ENCODE assay signal across 8 cellular contexts in the genomic region with DNA sequence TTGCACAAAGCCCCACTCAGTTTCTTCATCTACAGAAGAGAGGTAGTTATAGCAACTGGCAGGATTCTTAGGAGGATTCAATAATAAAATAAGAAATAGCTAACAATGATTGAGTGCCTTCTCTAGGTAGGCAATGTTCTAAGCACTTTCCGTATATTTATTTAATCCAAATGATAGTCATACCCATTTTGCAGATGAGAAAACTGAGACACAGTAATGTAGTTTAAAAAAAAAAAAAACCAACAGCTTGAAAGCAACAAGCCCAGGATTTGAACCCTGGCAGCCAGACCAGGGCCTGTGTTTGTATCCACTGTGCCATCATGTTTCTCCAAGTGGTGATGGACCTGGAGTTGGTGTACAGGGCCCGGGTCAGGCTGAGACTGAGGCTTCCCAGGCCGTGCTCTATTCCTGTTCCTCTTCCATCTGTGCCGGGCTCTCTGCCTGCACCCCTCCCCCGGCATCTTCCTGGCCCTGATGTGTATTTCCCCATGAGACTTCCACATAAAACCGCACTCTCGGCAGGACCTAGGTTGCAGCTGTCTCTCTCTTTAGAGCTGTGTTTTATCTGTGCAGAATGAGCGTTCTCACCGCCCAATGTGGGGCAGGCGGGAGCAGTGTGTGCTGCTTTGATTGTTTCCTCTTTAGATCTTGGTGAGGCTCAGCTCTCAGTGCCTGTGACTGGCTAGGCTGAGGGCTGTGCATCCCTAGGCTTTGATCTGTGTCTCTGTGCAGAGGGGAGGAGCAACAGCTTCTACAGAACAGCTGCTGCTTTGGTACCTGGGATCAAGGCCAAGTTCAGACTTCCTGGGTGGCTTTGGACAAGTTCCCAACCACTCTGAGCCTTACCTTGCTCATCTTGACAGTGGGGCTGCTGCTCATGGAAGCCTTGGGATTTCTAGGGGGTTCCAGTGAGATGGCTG. TPM values are rescaled to one million over a fixed set of nuclear protein-coding genes. Genes with fewer than 3 reads are reported as not detected.
DNase-seq lines count a peak whose midpoint lies in the region; ATAC-seq and TF ChIP-seq lines count a peak whose summit lies in the region.

No MANE protein-coding gene starts in this region.

- H3K36me3 Mint-ChIP-seq in natural killer cell (no peaks in the 10 kb centered on the region), osteocyte (ENCODE audit: unreplicated experiment) (no peaks in the 10 kb centered on the region)
- H3K36me3 Mint-ChIP-seq in natural killer cell treated with Interleukin-12 subunit alpha and Interleukin-12 subunit beta and Interleukin-15 and Interleukin-18, amount 100 ng/mL, for 72 hours = no peaks in the 10 kb centered on the region

- intact Hi-C loops in natural killer cell (cut with micrococcal nuclease) = no loop called here

- H3K9me3 Mint-ChIP-seq in natural killer cell (no peaks in the 10 kb centered on the region), osteocyte (ENCODE audit: unreplicated experiment) (no peaks in the 10 kb centered on the region)
- H3K9me3 Mint-ChIP-seq in natural killer cell treated with Interleukin-12 subunit alpha and Interleukin-12 subunit beta and Interleukin-15 and Interleukin-18, amount 100 ng/mL, for 72 hours = no peaks in the 10 kb centered on the region

- no peak for TF ChIP-seq CTCF in natural killer cell (IDR thresholded peaks at IDR 0.05)
- no peak for TF ChIP-seq CTCF in osteocyte (IDR thresholded peaks at IDR 0.05)

- peaks cover 33 to 37% of the 10 kb centered on the region in 2 donors for H3K4me1 Mint-ChIP-seq in natural killer cell
- H3K4me1 Mint-ChIP-seq in natural killer cell treated with Interleukin-12 subunit alpha and Interleukin-12 subunit beta and Interleukin-15 and Interleukin-18, amount 100 ng/mL, for 72 hours (ENCODE audit: low read depth in 2 of 2) = peaks cover 30 to 33% of the 10 kb centered on the region in 2 donors
- no peaks in the 10 kb centered on the region for H3K4me1 Mint-ChIP-seq in osteocyte (ENCODE audit: unreplicated experiment)

- peak; percentile 6 to 52 (median 30) for ATAC-seq in natural killer cell
- no peak for ATAC-seq in natural killer cell treated with Interleukin-12 subunit alpha and Interleukin-12 subunit beta and Interleukin-15 and Interleukin-18, amount 100 ng/mL, for 72 hours
- ATAC-seq in HG03025 (IDR thresholded peaks at IDR 0.05; ENCODE audit: low FRiP score, unreplicated experiment) = no peak

- H3K4me3 Mint-ChIP-seq in natural killer cell (no peak overlapping the region), osteocyte (ENCODE audit: unreplicated experiment) (no peak overlapping the region)
- no peak overlapping the region for H3K4me3 Mint-ChIP-seq in natural killer cell treated with Interleukin-12 subunit alpha and Interleukin-12 subunit beta and Interleukin-15 and Interleukin-18, amount 100 ng/mL, for 72 hours

- H3K27ac Mint-ChIP-seq in natural killer cell (no peak overlapping the region), osteocyte (ENCODE audit: unreplicated experiment) (no peak overlapping the region)
- H3K27ac Mint-ChIP-seq in natural killer cell treated with Interleukin-12 subunit alpha and Interleukin-12 subunit beta and Interleukin-15 and Interleukin-18, amount 100 ng/mL, for 72 hours = peak overlapping the region in 1 of 2 donors; percentile 36

- H3K27me3 Mint-ChIP-seq in natural killer cell (ENCODE audit: low read depth in 2 of 2) (peaks cover 23 to 24% of the 10 kb centered on the region in 2 donors), osteocyte (ENCODE audit: unreplicated experiment) (peaks cover 15% of the 10 kb centered on the region)
- peaks cover 18 to 24% of the 10 kb centered on the region in 2 donors for H3K27me3 Mint-ChIP-seq in natural killer cell treated with Interleukin-12 subunit alpha and Interleukin-12 subunit beta and Interleukin-15 and Interleukin-18, amount 100 ng/mL, for 72 hours

- DNase-seq in natural killer cell = no peak
- no peak for DNase-seq in natural killer cell treated with Interleukin-12 subunit alpha and Interleukin-12 subunit beta and Interleukin-15 and Interleukin-18, amount 100 ng/mL, for 72 hours (ENCODE audit: low spot score)
- DNase-seq in NOMO-1 (lab: John Stamatoyannopoulos, UW; ENCODE audit: unreplicated experiment in 2 of 2) = peak; percentile 56 to 74
- peak; percentile 79 for DNase-seq in brain pericyte (ENCODE audit: low read depth, low spot score)
- DNase-seq in putamen (ENCODE audit: low spot score) = peak; percentile 14
- DNase-seq in osteocyte (ENCODE audit: extremely low spot score, unreplicated experiment) = no peak
- DNase-seq in medulla oblongata (ENCODE audit: extremely low spot score) = no peak

RNA-seq across cellular contexts. Expression of gene TOX2, which starts 49.5 kb away (rescaled TPM):
- total RNA-seq in natural killer cell (1 to 10 TPM in 2 of 3 donors, under 1 TPM in 1; 0.93 to 1.8 (median 1.2) TPM), osteocyte (not detected in 2 replicates)
- total RNA-seq in natural killer cell treated with Interleukin-12 subunit alpha and Interleukin-12 subunit beta and Interleukin-15 and Interleukin-18, amount 100 ng/mL, for 72 hours = 1 to 10 TPM; 4.0 to 5.6 TPM

Comparison
In these comparisons a context has a peak if more than half of its experiments do, and no peak if none do; other contexts are left out.
1. ATAC-seq: peak in natural killer cell (3 of 3); none in natural killer cell treated with Interleukin-12 subunit alpha and Interleukin-12 subunit beta and Interleukin-15 and Interleukin-18, amount 100 ng/mL, for 72 hours (0 of 2) and HG03025 (single experiment).
2. DNase-seq: peak in NOMO-1 (2 of 2), brain pericyte (single experiment) and putamen (single experiment); none in natural killer cell (single experiment), natural killer cell treated with Interleukin-12 subunit alpha and Interleukin-12 subunit beta and Interleukin-15 and Interleukin-18, amount 100 ng/mL, for 72 hours (single experiment), osteocyte (single experiment) and medulla oblongata (single experiment).